In the genomic region with DNA sequence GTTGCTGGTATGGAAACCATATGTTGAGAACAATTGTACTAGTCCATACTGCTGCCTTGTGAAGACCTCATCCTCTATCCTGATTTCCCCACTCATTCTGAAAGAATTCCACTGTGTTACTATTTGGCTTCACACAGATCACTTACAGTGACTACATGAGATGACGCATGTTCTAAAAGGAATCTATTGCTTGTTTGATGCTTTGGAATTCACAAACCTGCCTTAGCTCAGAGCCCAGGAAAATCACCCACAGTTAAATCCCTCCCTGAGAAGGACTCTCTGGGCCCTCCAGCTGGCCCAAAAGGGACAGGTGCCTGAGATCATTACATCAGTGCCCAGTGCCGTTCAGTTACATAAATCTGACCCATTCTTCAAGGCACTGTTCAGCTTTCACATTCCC, we compare ENCODE assay signal across 1 cellular context.
TF ChIP-seq lines count a peak whose summit lies in the region.

No MANE protein-coding gene starts in this region.

TF ChIP-seq in IMR-90, 13 proteins besides CTCF, POLR2A, EP300 and RAD21 (continued from another document):
- TF ChIP-seq FOS (IDR thresholded peaks at IDR 0.05; ENCODE audit: low read depth, low read length) = peak; percentile 82
